ENCODE assay signal across 1 cellular context in genomic region chr22:20130739-20131592, GRCh38.
TF ChIP-seq lines count a peak whose summit lies in the region.

No MANE protein-coding gene starts in this region.

TF ChIP-seq in IMR-90, 13 proteins besides CTCF, POLR2A, EP300 and RAD21:
- TF ChIP-seq MAZ (IDR thresholded peaks at IDR 0.05; ENCODE audit: borderline replicate concordance, low read depth, low read length) (peak; percentile 72; the same call in 1 of the 2 replicates), MAFK (IDR thresholded peaks at IDR 0.05; ENCODE audit: low read depth, low read length) (no peak), USF2 (IDR thresholded peaks at IDR 0.05; ENCODE audit: low read depth, low read length) (no peak), SMC3 (IDR thresholded peaks at IDR 0.05; ENCODE audit: low read depth, low read length) (no peak)
